ENCODE assay signal across 1 cellular context in the genomic region with DNA sequence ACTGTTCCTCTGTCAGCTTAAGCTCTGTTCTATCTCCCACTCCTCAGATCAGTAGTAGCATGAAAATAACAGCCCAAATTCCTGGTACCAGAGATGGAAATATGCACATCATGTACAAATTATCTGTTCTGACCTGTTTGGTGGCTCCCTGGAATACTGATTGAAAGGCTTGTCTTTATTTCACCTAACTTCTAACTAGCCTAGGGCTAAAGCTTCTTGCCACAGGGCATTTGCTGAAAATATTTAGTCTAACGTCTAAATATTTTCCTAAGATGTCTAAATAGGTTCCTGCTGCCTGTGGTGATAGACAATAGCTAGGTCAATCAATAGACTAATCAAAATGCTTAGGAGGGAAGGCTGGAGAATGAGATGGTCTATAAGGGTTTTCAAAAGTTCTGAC.
TF ChIP-seq lines count a peak whose summit lies in the region.

No MANE protein-coding gene starts in this region.

TF ChIP-seq in HCT116, 20 proteins besides CTCF, POLR2A, EP300 and RAD21:
- no peak for TF ChIP-seq SP1 (IDR thresholded peaks at IDR 0.05; ENCODE audit: low read depth)
- TF ChIP-seq SRF (IDR thresholded peaks at IDR 0.05; ENCODE audit: low read depth) = no peak
- TF ChIP-seq TCF7L2 (IDR thresholded peaks at IDR 0.05; ENCODE audit: borderline replicate concordance, extremely low read depth, insufficient read depth, insufficient read length) = no peak
- TF ChIP-seq, protein P1, sequence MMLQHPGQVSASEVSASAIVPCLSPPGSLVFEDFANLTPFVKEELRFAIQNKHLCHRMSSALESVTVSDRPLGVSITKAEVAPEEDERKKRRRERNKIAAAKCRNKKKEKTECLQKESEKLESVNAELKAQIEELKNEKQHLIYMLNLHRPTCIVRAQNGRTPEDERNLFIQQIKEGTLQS (IDR thresholded peaks at IDR 0.05) = no peak
- TF ChIP-seq CEBPB (IDR thresholded peaks at IDR 0.05; ENCODE audit: low read depth) = no peak
- TF ChIP-seq FOSL1 (IDR thresholded peaks at IDR 0.05; ENCODE audit: low read depth) = no peak
- TF ChIP-seq ELF1 (IDR thresholded peaks at IDR 0.05; ENCODE audit: borderline replicate concordance, low read depth) = no peak
- no peak for TF ChIP-seq CBX3 (IDR thresholded peaks at IDR 0.05; ENCODE audit: low read depth)
- no peak for TF ChIP-seq ZNF274 (IDR thresholded peaks at IDR 0.05; ENCODE audit: low read depth, low read length)
